ENCODE assay signal across 31 cellular contexts in genomic region chr12:121755591-121755990, GRCh38.
"Had no signal": no experiment of that assay in that cellular context is flagged by ENCODE, and none has a peak within 500 bp of the region (broad histone marks: within the 10 kb centered on the region; RNA-seq: fewer than 3 reads in every experiment).

No MANE protein-coding gene starts in this region.

- H3K27me3 Mint-ChIP-seq: activated CD4-positive, alpha-beta memory T cell treated with anti-CD3 and anti-CD28 coated beads for 36 hours; activated CD4-positive, alpha-beta T cell treated with anti-CD3 and anti-CD28 coated beads, Interleukin-2, amount 10 ng/mL, durations not matched to agents 24 days and 14 days; effector memory CD8-positive, alpha-beta T cell; naive B cell; progenitor cell of endocrine pancreas; stimulated activated memory B cell treated with anti-CD40 and anti-IgM and Interleukin-4, amounts not matched to agents 10 μg/mL and 1 μg/mL and 100 μg/mL, for 72 hours had no signal

- H3K4me3 ChIP-seq: adrenal gland, body of pancreas, cardiac muscle cell, gastrocnemius medialis, hepatocyte, ovary, sigmoid colon, testis, transverse colon had no signal

- H3K4me3 Mint-ChIP-seq: activated CD4-positive, alpha-beta memory T cell treated with anti-CD3 and anti-CD28 coated beads for 36 hours; activated CD4-positive, alpha-beta T cell treated with anti-CD3 and anti-CD28 coated beads, Interleukin-2, amount 10 ng/mL, durations not matched to agents 24 days and 14 days; activated T-cell treated with anti-CD3 and anti-CD28 coated beads, Interleukin-2, amount 50 U/mL, for 4 hours; effector memory CD8-positive, alpha-beta T cell; naive B cell; nephron progenitor cell; stimulated activated memory B cell treated with anti-CD40 and anti-IgM and Interleukin-4, amounts not matched to agents 10 μg/mL and 1 μg/mL and 100 μg/mL, for 72 hours; T-helper 1 cell treated with Interleukin-12 subunit alpha and Interleukin-12 subunit beta and Interleukin-4 antibody, amounts not matched to agents 30 μg/mL and 1 μg/mL, for 36 hours had no signal

- H3K27ac Mint-ChIP-seq: activated CD4-positive, alpha-beta memory T cell treated with anti-CD3 and anti-CD28 coated beads for 36 hours; activated CD4-positive, alpha-beta T cell treated with anti-CD3 and anti-CD28 coated beads, Interleukin-2, amount 10 ng/mL, durations not matched to agents 24 days and 14 days; effector memory CD8-positive, alpha-beta T cell; naive B cell; nephron progenitor cell; progenitor cell of endocrine pancreas; stimulated activated memory B cell treated with anti-CD40 and anti-IgM and Interleukin-4, amounts not matched to agents 10 μg/mL and 1 μg/mL and 100 μg/mL, for 72 hours; T-helper 1 cell treated with Interleukin-12 subunit alpha and Interleukin-12 subunit beta and Interleukin-4 antibody, amounts not matched to agents 30 μg/mL and 1 μg/mL, for 36 hours had no signal

- H3K9me3 ChIP-seq: adrenal gland, body of pancreas, gastrocnemius medialis, neutrophil, ovary, sigmoid colon, testis, transverse colon had no signal

- ATAC-seq: activated T-cell treated with anti-CD3 and anti-CD28 coated beads, Interleukin-2, amount 50 U/mL, for 4 hours; body of pancreas; effector memory CD8-positive, alpha-beta T cell; gastrocnemius medialis; left cardiac atrium; stimulated activated memory B cell treated with anti-CD40 and anti-IgM and Interleukin-4, amounts not matched to agents 10 μg/mL and 1 μg/mL and 100 μg/mL, for 72 hours had no signal

- H3K27ac ChIP-seq: adrenal gland, cardiac muscle cell, gastrocnemius medialis, hepatocyte, neutrophil, ovary, testis, transverse colon had no signal

- H3K36me3 Mint-ChIP-seq: activated naive CD4-positive, alpha-beta T cell treated with anti-CD3 and anti-CD28 coated beads, Interleukin-2, amount 50 U/mL, for 72 hours; naive B cell had no signal

- H3K9me3 Mint-ChIP-seq: activated CD4-positive, alpha-beta memory T cell treated with anti-CD3 and anti-CD28 coated beads for 36 hours; activated naive CD4-positive, alpha-beta T cell treated with anti-CD3 and anti-CD28 coated beads, Interleukin-2, amount 50 U/mL, for 72 hours; activated T-cell treated with anti-CD3 and anti-CD28 coated beads, Interleukin-2, amount 50 U/mL, for 4 hours; effector memory CD8-positive, alpha-beta T cell; naive B cell; nephron progenitor cell; stimulated activated memory B cell treated with anti-CD40 and anti-IgM and Interleukin-4, amounts not matched to agents 10 μg/mL and 1 μg/mL and 100 μg/mL, for 72 hours; T-helper 1 cell treated with Interleukin-12 subunit alpha and Interleukin-12 subunit beta and Interleukin-4 antibody, amounts not matched to agents 30 μg/mL and 1 μg/mL, for 36 hours had no signal

- H3K36me3 ChIP-seq: adrenal gland, cardiac muscle cell, neutrophil, ovary, transverse colon had no signal

- H3K4me1 ChIP-seq: adrenal gland, testis had no signal

- H3K27me3 ChIP-seq: adrenal gland, body of pancreas, cardiac muscle cell, gastrocnemius medialis, hepatocyte, neutrophil, ovary, sigmoid colon, testis, transverse colon had no signal

- DNase-seq: activated CD4-positive, alpha-beta memory T cell treated with anti-CD3 and anti-CD28 coated beads for 36 hours; activated CD4-positive, alpha-beta T cell treated with anti-CD3 and anti-CD28 coated beads, Interleukin-2, amount 10 ng/mL, durations not matched to agents 24 days and 14 days; activated CD4-positive, CD25-positive, alpha-beta regulatory T cell treated with anti-CD3 and anti-CD28 coated beads, Interleukin-2, amount 50 U/mL, for 72 hours; activated naive CD4-positive, alpha-beta T cell; activated T-cell treated with anti-CD3 and anti-CD28 coated beads, Interleukin-2, amount 50 U/mL, for 4 hours; adrenal gland; aorta; body of pancreas; cortex of kidney; effector memory CD8-positive, alpha-beta T cell; erythroblast; gastrocnemius medialis; left cardiac atrium; mammary epithelial cell; naive B cell; nephron progenitor cell; ovary; retina; sigmoid colon; small intestine; stimulated activated CD4-positive, alpha-beta T cell treated with anti-CD3 and anti-CD28 coated beads, Interleukin-4, amount 100 ng/mL, for 24 hours; T1000; testis; transverse colon had no signal

- H3K4me1 Mint-ChIP-seq: stimulated activated memory B cell treated with anti-CD40 and anti-IgM and Interleukin-4, amounts not matched to agents 10 μg/mL and 1 μg/mL and 100 μg/mL, for 72 hours had no signal
